9 cellular contexts compared by ENCODE assay signal in genomic region chr2:102005989-102006885, GRCh38. TPM values are rescaled to one million over a fixed set of nuclear protein-coding genes. Genes with fewer than 3 reads are reported as not detected.
A peak's percentile ranks its signal among the peaks of the same experiment; 100 is the strongest.
DNase-seq lines count a peak whose midpoint lies in the region; ATAC-seq and TF ChIP-seq lines count a peak whose summit lies in the region.
"Had no signal": no experiment of that assay in that cellular context is flagged by ENCODE, and none has a peak within 500 bp of the region (broad histone marks: within the 10 kb centered on the region; RNA-seq: fewer than 3 reads in every experiment).

No MANE protein-coding gene starts in this region.

- no peak overlapping the region for H3K4me3 Mint-ChIP-seq in naive thymus-derived CD8-positive, alpha-beta T cell

- POLR2A ChIA-PET in naive thymus-derived CD8-positive, alpha-beta T cell (lab: Charles Lee) = no interaction called here

- ATAC-seq in HG03342 (IDR thresholded peaks at IDR 0.05; ENCODE audit: unreplicated experiment) = peak; percentile 77
- peak; percentile 98 for ATAC-seq in SK-N-SH treated with all-trans-retinoic acid at 6 μM for 48 hours
- peak; percentile 83 for ATAC-seq in esophagus mucosa
- peak; percentile 50 to 71 for ATAC-seq in naive thymus-derived CD8-positive, alpha-beta T cell
- ATAC-seq: activated naive CD4-positive, alpha-beta T cell treated with anti-CD3 and anti-CD28 coated beads, Interleukin-2, amount 50 U/mL, for 72 hours had no signal

- peak; percentile 59 for DNase-seq in activated CD8-positive, alpha-beta memory T cell treated with anti-CD3 and anti-CD28 coated beads for 24 hours
- no peak for DNase-seq in activated CD8-positive, alpha-beta memory T cell treated with anti-CD3 and anti-CD28 coated beads, Interleukin-2, amount 50 U/mL, for 48 hours
- DNase-seq in naive thymus-derived CD8-positive, alpha-beta T cell = peak in 5 of 10 donors; percentile 10 to 38 (median 29)
- DNase-seq in NCI-H524 treated with DMSO at 0.1 percent for 48 hours (lab: John Stamatoyannopoulos, UW) (no peak), ureter (ENCODE audit: low spot score) (no peak)

- peaks cover 0 to 5% (median 2%) of the 10 kb centered on the region in 5 donors for H3K27me3 Mint-ChIP-seq in naive thymus-derived CD8-positive, alpha-beta T cell

- H3K36me3 Mint-ChIP-seq in naive thymus-derived CD8-positive, alpha-beta T cell = no peaks in the 10 kb centered on the region

- no peaks in the 10 kb centered on the region for H3K9me3 Mint-ChIP-seq in naive thymus-derived CD8-positive, alpha-beta T cell
- H3K9me3 Mint-ChIP-seq: activated naive CD4-positive, alpha-beta T cell treated with anti-CD3 and anti-CD28 coated beads, Interleukin-2, amount 50 U/mL, for 72 hours had no signal

- H3K27ac Mint-ChIP-seq in naive thymus-derived CD8-positive, alpha-beta T cell = peak overlapping the region in 2 of 10 donors; percentile 41 to 69
- H3K27ac Mint-ChIP-seq: activated naive CD4-positive, alpha-beta T cell treated with anti-CD3 and anti-CD28 coated beads, Interleukin-2, amount 50 U/mL, for 72 hours had no signal

- peaks cover 0 to 10% (median 4%) of the 10 kb centered on the region in 4 donors for H3K4me1 Mint-ChIP-seq in naive thymus-derived CD8-positive, alpha-beta T cell

TF ChIP-seq in SK-N-SH treated with all-trans-retinoic acid at 6 μM for 48 hours, 23 proteins besides CTCF, POLR2A, EP300 and RAD21:
- no peak for TF ChIP-seq PPARA (CRISPR knock-in tag; IDR thresholded peaks at IDR 0.05; ENCODE audit: borderline replicate concordance)
TF ChIP-seq in SK-N-SH treated with all-trans-retinoic acid at 6 μM for 48 hours: peak in this region for 0.

RNA-seq across cellular contexts. Expression of gene IL1R2, which starts 14.5 kb away (rescaled TPM):
- total RNA-seq in esophagus mucosa = 19.0 TPM
- not detected for total RNA-seq in naive thymus-derived CD8-positive, alpha-beta T cell
- not detected for polyA plus RNA-seq in naive thymus-derived CD8-positive, alpha-beta T cell
- total RNA-seq in ureter = 5.9 TPM
